ENCODE assay signal across 13 cellular contexts in the genomic region with DNA sequence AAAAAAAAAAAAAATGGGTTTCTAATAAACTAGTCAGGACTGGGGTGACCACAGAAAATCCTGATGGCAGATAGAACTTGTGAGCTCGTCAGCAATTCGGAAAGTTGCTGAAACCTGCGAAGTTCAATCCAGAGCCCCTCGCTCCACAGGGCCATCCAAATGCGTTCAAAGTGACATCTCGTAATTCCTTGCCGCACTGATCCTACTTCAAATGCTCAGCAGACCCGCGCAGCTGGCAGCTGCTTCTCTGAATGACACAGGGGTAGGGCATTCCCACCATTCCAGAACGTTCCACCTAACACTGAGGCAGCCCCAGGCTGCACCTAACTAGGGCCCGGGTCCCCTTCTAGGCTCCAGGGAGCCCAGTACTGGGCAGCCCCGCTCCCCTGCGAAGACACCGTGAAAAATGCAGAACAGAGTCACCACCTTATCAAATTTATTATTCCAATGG. TPM values are rescaled to one million over a fixed set of nuclear protein-coding genes. Genes with fewer than 3 reads are reported as not detected.
DNase-seq lines count a peak whose midpoint lies in the region; TF ChIP-seq lines count a peak whose summit lies in the region.
"Had no signal": no experiment of that assay in that cellular context is flagged by ENCODE, and none has a peak within 500 bp of the region (broad histone marks: within the 10 kb centered on the region; RNA-seq: fewer than 3 reads in every experiment).

No MANE protein-coding gene starts in this region.

- peak; percentile 58 for DNase-seq in DMS 273 (lab: John Stamatoyannopoulos, UW; ENCODE audit: unreplicated experiment)
- DNase-seq in DMS 273 treated with DMSO at 0.1 percent for 48 hours (lab: John Stamatoyannopoulos, UW), result no peak
- DNase-seq in M059J (ENCODE audit: low read depth), result peak; percentile 24
- no peak for DNase-seq in nephron progenitor cell
- no peak for DNase-seq in NCI-H1436 (lab: John Stamatoyannopoulos, UW)
- no peak for DNase-seq in stimulated activated CD4-positive, alpha-beta T cell treated with anti-CD3 and anti-CD28 coated beads, Interleukin-4, amount 100 ng/mL, for 24 hours
- DNase-seq: activated CD4-positive, alpha-beta T cell treated with anti-CD3 and anti-CD28 coated beads for 36 hours; adrenal gland; effector memory CD4-positive, alpha-beta T cell had no signal

- peaks cover 4% of the 10 kb centered on the region for H3K4me1 Mint-ChIP-seq in nephron progenitor cell

- peaks cover 38% of the 10 kb centered on the region for H3K36me3 Mint-ChIP-seq in nephron progenitor cell (ENCODE audit: low read depth)

- TF ChIP-seq CTCF in nephron progenitor cell (IDR thresholded peaks at IDR 0.05), result no peak

- H3K27ac Mint-ChIP-seq in nephron progenitor cell, result peak overlapping the region; percentile 61
- H3K27ac Mint-ChIP-seq: activated CD4-positive, alpha-beta T cell treated with anti-CD3 and anti-CD28 coated beads for 36 hours had no signal

- H3K9me3 Mint-ChIP-seq in nephron progenitor cell, result no peaks in the 10 kb centered on the region

- H3K4me3 Mint-ChIP-seq in nephron progenitor cell, result no peak overlapping the region
- H3K4me3 Mint-ChIP-seq: activated CD4-positive, alpha-beta T cell treated with anti-CD3 and anti-CD28 coated beads for 36 hours had no signal

- H3K27me3 Mint-ChIP-seq in nephron progenitor cell (ENCODE audit: low read depth, poor library complexity), result peaks cover 3% of the 10 kb centered on the region
- H3K27me3 Mint-ChIP-seq: activated CD4-positive, alpha-beta T cell treated with anti-CD3 and anti-CD28 coated beads for 36 hours had no signal

RNA-seq across cellular contexts. Expression of a gene that starts 4.8 kb away (rescaled TPM):
- total RNA-seq in M059J (2014; rRNA removed; shearing (Covaris generic)), result 76.7 and 148 TPM in 2 replicates

RNA-seq across cellular contexts. Expression of a gene that starts 9.6 kb away (rescaled TPM):
- total RNA-seq in M059J (2014; rRNA removed; shearing (Covaris generic)), result 667 and 964 TPM in 2 replicates

RNA-seq across cellular contexts. Expression of a gene that starts 31.9 kb away (rescaled TPM):
- total RNA-seq in M059J (2014; rRNA removed; shearing (Covaris generic)), result 16.2 and 19.5 TPM in 2 replicates

RNA-seq across cellular contexts. Expression of a gene that starts 42.8 kb away (rescaled TPM):
- total RNA-seq in M059J (2014; rRNA removed; shearing (Covaris generic)), result not detected in 2 replicates
- total RNA-seq: A172; activated CD4-positive, alpha-beta T cell treated with anti-CD3 and anti-CD28 coated beads for 36 hours; NCI-H460; SJSA1; ureter had no signal

Comparison
In these comparisons a context has a peak if more than half of its experiments do, and no peak if none do; other contexts are left out.
1. DNase-seq: peak in DMS 273 (single experiment) and M059J (single experiment); none in DMS 273 treated with DMSO at 0.1 percent for 48 hours (single experiment), nephron progenitor cell (single experiment), NCI-H1436 (single experiment) and stimulated activated CD4-positive, alpha-beta T cell treated with anti-CD3 and anti-CD28 coated beads, Interleukin-4, amount 100 ng/mL, for 24 hours (single experiment).